ENCODE assay signal across 16 cellular contexts in genomic region chr5:76462097-76462702, GRCh38. TPM values are rescaled to one million over a fixed set of nuclear protein-coding genes. Genes with fewer than 3 reads are reported as not detected.
A peak's percentile ranks its signal among the peaks of the same experiment; 100 is the strongest.
DNase-seq lines count a peak whose midpoint lies in the region; ATAC-seq and TF ChIP-seq lines count a peak whose summit lies in the region.
"Had no signal": no experiment of that assay in that cellular context is flagged by ENCODE, and none has a peak within 500 bp of the region (broad histone marks: within the 10 kb centered on the region; RNA-seq: fewer than 3 reads in every experiment).

No MANE protein-coding gene starts in this region.

- H3K4me2 ChIP-seq in neuronal stem cell (ENCODE audit: insufficient read depth, low read length, poor library complexity, severe bottlenecking), result no peak overlapping the region
- H3K4me2 ChIP-seq: BLaER1 had no signal

- DNase-seq in natural killer cell (no peak), endothelial cell (ENCODE audit: low spot score) (no peak), neuronal stem cell (ENCODE audit: low spot score) (no peak), omental fat pad (ENCODE audit: low spot score) (no peak), NAMALWA (ENCODE audit: low spot score) (no peak)
- DNase-seq in natural killer cell treated with Interleukin-12 subunit alpha and Interleukin-12 subunit beta and Interleukin-15 and Interleukin-18, amount 100 ng/mL, for 72 hours (ENCODE audit: low spot score), result no peak
- DNase-seq in activated naive CD4-positive, alpha-beta T cell treated with Interleukin-2 at 50 U/mL for 16 hours, result no peak
- DNase-seq: 8988T; AML-193; Calu3; CD4-positive, CD25-positive, alpha-beta regulatory T cell; DMS 273 treated with DMSO at 0.1 percent for 48 hours; GOT3; H9 had no signal

- peaks cover 72% of the 10 kb centered on the region in 2 donors for H3K4me1 Mint-ChIP-seq in natural killer cell
- H3K4me1 Mint-ChIP-seq in natural killer cell treated with Interleukin-12 subunit alpha and Interleukin-12 subunit beta and Interleukin-15 and Interleukin-18, amount 100 ng/mL, for 72 hours (ENCODE audit: low read depth in 2 of 2), result peaks cover 64 to 66% of the 10 kb centered on the region in 2 donors
- peaks cover 22% of the 10 kb centered on the region for H3K4me1 Mint-ChIP-seq in endothelial cell (ENCODE audit: unreplicated experiment)

- H4K91ac ChIP-seq in neuronal stem cell (ENCODE audit: low read depth, low read length, poor library complexity), result peak overlapping the region; percentile 2

- no peak overlapping the region for H4K8ac ChIP-seq in neuronal stem cell (ENCODE audit: low read depth, low read length)

- H3K9ac ChIP-seq in neuronal stem cell (ENCODE audit: low read depth, low read length, poor library complexity), result no peak overlapping the region
- H3K9ac ChIP-seq: BLaER1 had no signal

- no peak overlapping the region for H2AFZ ChIP-seq in neuronal stem cell (ENCODE audit: low read length)

- H3K27me3 Mint-ChIP-seq in natural killer cell (ENCODE audit: low read depth in 2 of 2), result no peaks in the 10 kb centered on the region
- H3K27me3 Mint-ChIP-seq in natural killer cell treated with Interleukin-12 subunit alpha and Interleukin-12 subunit beta and Interleukin-15 and Interleukin-18, amount 100 ng/mL, for 72 hours, result no peaks in the 10 kb centered on the region
- H3K27me3 Mint-ChIP-seq in endothelial cell (ENCODE audit: unreplicated experiment), result peaks cover 3% of the 10 kb centered on the region
- H3K27me3 Mint-ChIP-seq: CD4-positive, CD25-positive, alpha-beta regulatory T cell had no signal

- H3K23ac ChIP-seq in neuronal stem cell (ENCODE audit: low read depth, low read length, poor library complexity), result no peak overlapping the region

- H3K4me3 Mint-ChIP-seq in natural killer cell (no peak overlapping the region), endothelial cell (ENCODE audit: unreplicated experiment) (peak overlapping the region; percentile 10)
- no peak overlapping the region for H3K4me3 Mint-ChIP-seq in natural killer cell treated with Interleukin-12 subunit alpha and Interleukin-12 subunit beta and Interleukin-15 and Interleukin-18, amount 100 ng/mL, for 72 hours
- H3K4me3 Mint-ChIP-seq: CD4-positive, CD25-positive, alpha-beta regulatory T cell; H9 had no signal

- no peak overlapping the region for H3K4ac ChIP-seq in neuronal stem cell (ENCODE audit: low read length)

- no peak overlapping the region for H2BK120ac ChIP-seq in neuronal stem cell (ENCODE audit: low read depth, low read length)

- H3K36me3 Mint-ChIP-seq in natural killer cell (no peaks in the 10 kb centered on the region), endothelial cell (ENCODE audit: low read depth, unreplicated experiment) (peaks cover 7% of the 10 kb centered on the region)
- H3K36me3 Mint-ChIP-seq in natural killer cell treated with Interleukin-12 subunit alpha and Interleukin-12 subunit beta and Interleukin-15 and Interleukin-18, amount 100 ng/mL, for 72 hours, result peaks cover 29% of the 10 kb centered on the region

- H2BK15ac ChIP-seq in neuronal stem cell (ENCODE audit: low read length), result no peak overlapping the region

- peaks cover 2 to 5% of the 10 kb centered on the region in 2 donors for H3K4me1 ChIP-seq in neuronal stem cell (ENCODE audit: control insufficient read depth in 2 of 2, insufficient read depth in 1 of 2, low read depth in 1 of 2, low read length in 2 of 2)

- no CpG with 5 or more reads among the region's 7 CpGs for WGBS in neuronal stem cell (ENCODE audit: extremely low coverage in 2 of 2, insufficient read length in 2 of 2, insufficient replicate concordance in 1 of 2), 2 donors

- peaks cover 0 to 6% of the 10 kb centered on the region in 2 donors for H3K9me3 ChIP-seq in neuronal stem cell (replicated peaks in 1 of 2; ENCODE audit: control insufficient read depth in 2 of 2, insufficient read depth in 1 of 2, low read depth in 1 of 2, low read length in 2 of 2)

- TF ChIP-seq CTCF in natural killer cell (IDR thresholded peaks at IDR 0.05) (no peak), endothelial cell (IDR thresholded peaks at IDR 0.05; ENCODE audit: unreplicated experiment) (no peak), omental fat pad (IDR thresholded peaks at IDR 0.05) (no peak)

- no peak overlapping the region for H3K4me3 ChIP-seq in neuronal stem cell (ENCODE audit: low read length in 2 of 2)
- H3K4me3 ChIP-seq: BLaER1, GM12878 had no signal

- H3K27ac Mint-ChIP-seq in natural killer cell (peak overlapping the region; percentile 53 to 85), endothelial cell (ENCODE audit: unreplicated experiment) (no peak overlapping the region)
- H3K27ac Mint-ChIP-seq in natural killer cell treated with Interleukin-12 subunit alpha and Interleukin-12 subunit beta and Interleukin-15 and Interleukin-18, amount 100 ng/mL, for 72 hours, result peak overlapping the region in 1 of 2 donors; percentile 51
- H3K27ac Mint-ChIP-seq: H9 had no signal

- H2BK5ac ChIP-seq in neuronal stem cell (ENCODE audit: low read length), result no peak overlapping the region

- H3K9me3 Mint-ChIP-seq in natural killer cell, result no peaks in the 10 kb centered on the region
- no peaks in the 10 kb centered on the region for H3K9me3 Mint-ChIP-seq in natural killer cell treated with Interleukin-12 subunit alpha and Interleukin-12 subunit beta and Interleukin-15 and Interleukin-18, amount 100 ng/mL, for 72 hours
- no peaks in the 10 kb centered on the region for H3K9me3 Mint-ChIP-seq in endothelial cell (ENCODE audit: unreplicated experiment)
- H3K9me3 Mint-ChIP-seq: H9 had no signal

- ATAC-seq in natural killer cell (no peak), omental fat pad (ENCODE audit: low FRiP score) (no peak)
- ATAC-seq in natural killer cell treated with Interleukin-12 subunit alpha and Interleukin-12 subunit beta and Interleukin-15 and Interleukin-18, amount 100 ng/mL, for 72 hours, result no peak
- ATAC-seq: GM12878 had no signal

- H3K79me1 ChIP-seq in neuronal stem cell (ENCODE audit: low read depth, low read length), result no peaks in the 10 kb centered on the region

- H3K36me3 ChIP-seq in neuronal stem cell (replicated peaks in 1 of 2; ENCODE audit: control insufficient read depth in 2 of 2, insufficient read depth in 2 of 2, low read length in 2 of 2), result peaks cover 0 to 5% of the 10 kb centered on the region in 2 donors

- no peak overlapping the region for H3K18ac ChIP-seq in neuronal stem cell (ENCODE audit: low read length)

- no peak overlapping the region for H2BK12ac ChIP-seq in neuronal stem cell (ENCODE audit: low read length)

- intact Hi-C loops in natural killer cell (cut with micrococcal nuclease), result no loop called here

- H3K27me3 ChIP-seq in neuronal stem cell (ENCODE audit: control insufficient read depth in 3 of 3, insufficient read depth in 3 of 3, low read depth in 1 of 3, low read length in 3 of 3), result no peaks in the 10 kb centered on the region
- H3K27me3 ChIP-seq: BLaER1 had no signal

- no peak overlapping the region for H2AK5ac ChIP-seq in neuronal stem cell (ENCODE audit: low read depth, low read length)

- H3K27ac ChIP-seq in neuronal stem cell (replicated peaks; ENCODE audit: low read length), result no peak overlapping the region
- H3K27ac ChIP-seq: BLaER1 had no signal

- H3K14ac ChIP-seq in neuronal stem cell (ENCODE audit: low read length), result no peak overlapping the region

RNA-seq across cellular contexts. Expression of gene IQGAP2, which starts 59.1 kb away (rescaled TPM):
- total RNA-seq in natural killer cell (100 to 1,000 TPM; 172 to 218 (median 207) TPM), endothelial cell (ENCODE audit: unreplicated experiment) (43.4 TPM), omental fat pad (10 to 100 TPM; 22.6 to 63.9 (median 28.3) TPM)
- total RNA-seq in natural killer cell treated with Interleukin-12 subunit alpha and Interleukin-12 subunit beta and Interleukin-15 and Interleukin-18, amount 100 ng/mL, for 72 hours, result 100 to 1,000 TPM; 104 to 111 TPM
- 9.9 TPM for polyA plus RNA-seq in neuronal stem cell (2013, experiment 1 of 2)
- 10.5 TPM for polyA plus RNA-seq in neuronal stem cell (2013, experiment 2 of 2)
